13 cellular contexts compared by ENCODE assay signal in the genomic region with DNA sequence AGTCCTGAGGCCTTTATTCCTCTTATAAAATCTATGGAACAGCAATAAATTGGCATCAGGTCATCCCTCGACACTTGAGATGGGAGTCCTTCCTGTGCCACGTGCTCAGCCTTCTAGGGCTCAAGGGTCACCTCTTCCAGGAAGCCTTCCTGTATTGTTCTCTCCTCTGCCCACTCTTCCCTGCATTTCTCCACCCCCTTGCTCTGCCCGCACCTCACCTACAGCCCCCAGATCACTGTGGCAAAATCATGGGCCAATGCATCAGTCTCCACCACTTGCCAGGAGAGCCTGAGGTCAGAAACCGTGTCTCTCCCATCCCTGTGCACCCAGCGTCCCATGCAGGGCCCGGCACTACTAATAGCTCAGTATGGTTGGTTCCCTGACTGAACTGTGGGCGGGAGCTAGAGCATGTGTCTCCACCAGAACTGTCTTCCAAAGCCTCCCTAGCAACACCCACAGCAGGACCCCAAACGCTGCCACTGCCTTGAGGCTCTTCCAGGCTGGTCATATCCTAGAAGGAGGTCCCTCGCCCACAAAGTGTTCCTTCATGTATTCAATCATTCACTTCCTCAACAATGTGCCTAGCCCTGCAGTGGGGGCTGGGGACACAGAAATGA. TPM values are rescaled to one million over a fixed set of nuclear protein-coding genes. Genes with fewer than 3 reads are reported as not detected.
DNase-seq lines count a peak whose midpoint lies in the region; ATAC-seq and TF ChIP-seq lines count a peak whose summit lies in the region.
"Had no signal": no experiment of that assay in that cellular context is flagged by ENCODE, and none has a peak within 500 bp of the region (broad histone marks: within the 10 kb centered on the region; RNA-seq: fewer than 3 reads in every experiment).

No MANE protein-coding gene starts in this region.

- peaks cover 2% of the 10 kb centered on the region for H3K27me3 Mint-ChIP-seq in GM23338 (ENCODE audit: insufficient read depth, low read depth, poor library complexity)

- intact Hi-C loops in right cardiac atrium (cut with DNase I) = no loop called here

- no peaks in the 10 kb centered on the region for H3K9me2 ChIP-seq in GM23338 (ENCODE audit: insufficient read depth)

- no peak overlapping the region for H3K4me3 Mint-ChIP-seq in GM23338
- peak overlapping the region; percentile 6 for H3K4me3 Mint-ChIP-seq in stimulated activated effector memory CD8-positive, alpha-beta T cell treated with anti-CD3 and anti-CD28 coated beads, Interleukin-12 subunit alpha, Interleukin-12 subunit beta, amount 100 ng/mL, for 72 hours

- peak overlapping the region; percentile 28; the same call in 1 of the 2 replicates for H2AFZ ChIP-seq in GM23338

- H3K4me1 Mint-ChIP-seq in GM23338 = peaks cover 9% of the 10 kb centered on the region
- peaks cover 20% of the 10 kb centered on the region for H3K4me1 Mint-ChIP-seq in stimulated activated effector memory CD8-positive, alpha-beta T cell treated with anti-CD3 and anti-CD28 coated beads, Interleukin-12 subunit alpha, Interleukin-12 subunit beta, amount 100 ng/mL, for 72 hours

- peak; percentile 73 for ATAC-seq in GM23338
- peak in 1 of 2 donors; percentile 25 for ATAC-seq in right cardiac atrium
- ATAC-seq in stimulated activated effector memory CD8-positive, alpha-beta T cell treated with anti-CD3 and anti-CD28 coated beads, Interleukin-12 subunit alpha, Interleukin-12 subunit beta, amount 100 ng/mL, for 72 hours = no peak
- no peak for ATAC-seq in HG03095 (IDR thresholded peaks at IDR 0.05; ENCODE audit: unreplicated experiment)
- no peak for ATAC-seq in GM18520 (IDR thresholded peaks at IDR 0.05; ENCODE audit: unreplicated experiment)

- H3K79me2 ChIP-seq in GM23338 (replicated peaks; ENCODE audit: insufficient read depth) = no peaks in the 10 kb centered on the region

- H3K27me3 ChIP-seq in GM23338 (ENCODE audit: insufficient read depth) (no peaks in the 10 kb centered on the region; the same call in 1 of the 2 replicates), right cardiac atrium (ENCODE audit: control insufficient read depth, insufficient read depth) (no peaks in the 10 kb centered on the region)

- H3K27ac ChIP-seq in GM23338 (ENCODE audit: low read depth) (no peak overlapping the region), right cardiac atrium (ENCODE audit: low read length) (peak overlapping the region; percentile 18)
- H3K27ac ChIP-seq: neutrophil had no signal

- H3K4me2 ChIP-seq in GM23338 = no peak overlapping the region

- H4K20me1 ChIP-seq in GM23338 (replicated peaks; ENCODE audit: insufficient read depth) = no peaks in the 10 kb centered on the region

- no peak overlapping the region for H3K27ac Mint-ChIP-seq in GM23338
- peak overlapping the region; percentile 66 for H3K27ac Mint-ChIP-seq in stimulated activated effector memory CD8-positive, alpha-beta T cell treated with anti-CD3 and anti-CD28 coated beads, Interleukin-12 subunit alpha, Interleukin-12 subunit beta, amount 100 ng/mL, for 72 hours

- WGBS in right cardiac atrium = 83% methylated on average over 9 of the region's 9 CpGs

- H3K4me1 ChIP-seq in GM23338 (ENCODE audit: insufficient read depth) = no peaks in the 10 kb centered on the region
- peaks cover 3% of the 10 kb centered on the region for H3K4me1 ChIP-seq in right cardiac atrium (ENCODE audit: control insufficient read depth, insufficient read depth, low read length)

- H3K4me3 ChIP-seq in GM23338 (no peak overlapping the region), right cardiac atrium (ENCODE audit: low read length) (no peak overlapping the region)

- no peak for TF ChIP-seq CTCF in GM23338 (conservative IDR thresholded peaks at IDR 0.05; ENCODE audit: low read depth in 2 of 2)

- H3K9me3 ChIP-seq in right cardiac atrium (ENCODE audit: control insufficient read depth, low read length) = no peaks in the 10 kb centered on the region
- H3K9me3 ChIP-seq: neutrophil had no signal

- no peaks in the 10 kb centered on the region for H3F3A ChIP-seq in GM23338 (replicated peaks; ENCODE audit: low read depth)

- no peaks in the 10 kb centered on the region for H3K36me3 ChIP-seq in GM23338 (ENCODE audit: insufficient read depth)
- H3K36me3 ChIP-seq: neutrophil had no signal

- DNase-seq in GM23338 (ENCODE audit: low spot score) (peak; percentile 21), T1000 (lab: John Stamatoyannopoulos, UW) (peak; percentile 41), right cardiac atrium (no peak), NCI-H2107 treated with DMSO at 0.1 percent for 48 hours (lab: John Stamatoyannopoulos, UW; ENCODE audit: unreplicated experiment) (no peak)
- DNase-seq in stimulated activated effector memory CD8-positive, alpha-beta T cell treated with anti-CD3 and anti-CD28 coated beads, Interleukin-12 subunit alpha, Interleukin-12 subunit beta, amount 100 ng/mL, for 72 hours (ENCODE audit: low spot score in 2 of 2) = no peak
- DNase-seq: activated CD4-positive, alpha-beta T cell treated with anti-CD3 and anti-CD28 coated beads for 48 hours; caudate nucleus; NCI-H748 treated with DMSO at 0.1 percent for 48 hours; stimulated activated CD4-positive, alpha-beta T cell treated with anti-CD3 and anti-CD28 coated beads, Interleukin-2, amount 100 ng/mL, for 24 hours; stimulated activated naive CD4-positive, alpha-beta T cell had no signal

- H3K36me3 Mint-ChIP-seq in GM23338 (ENCODE audit: low read depth) = no peaks in the 10 kb centered on the region
- H3K36me3 Mint-ChIP-seq in stimulated activated effector memory CD8-positive, alpha-beta T cell treated with anti-CD3 and anti-CD28 coated beads, Interleukin-12 subunit alpha, Interleukin-12 subunit beta, amount 100 ng/mL, for 72 hours = no peaks in the 10 kb centered on the region

- no peaks in the 10 kb centered on the region for H3K9me3 Mint-ChIP-seq in GM23338
- H3K9me3 Mint-ChIP-seq in stimulated activated effector memory CD8-positive, alpha-beta T cell treated with anti-CD3 and anti-CD28 coated beads, Interleukin-12 subunit alpha, Interleukin-12 subunit beta, amount 100 ng/mL, for 72 hours = peaks cover 6% of the 10 kb centered on the region

TF ChIP-seq in GM23338, 12 proteins besides CTCF, POLR2A, EP300 and RAD21 (continues in another document):
- TF ChIP-seq ZNF114 (CRISPR knock-in tag; IDR thresholded peaks at IDR 0.05) (no peak), ZNF331 (CRISPR knock-in tag; IDR thresholded peaks at IDR 0.05; ENCODE audit: low read depth) (no peak), NANOG (IDR thresholded peaks at IDR 0.05; ENCODE audit: borderline replicate concordance) (no peak), STAT1 (IDR thresholded peaks at IDR 0.05; ENCODE audit: unreplicated experiment) (no peak), EZH2 (IDR thresholded peaks at IDR 0.05; ENCODE audit: low read depth, unreplicated experiment) (no peak), POLR2AphosphoS5 (IDR thresholded peaks at IDR 0.05; ENCODE audit: low read depth) (no peak), JUNB (IDR thresholded peaks at IDR 0.05; ENCODE audit: unreplicated experiment) (no peak), CREB1 (CRISPR knock-in tag; IDR thresholded peaks at IDR 0.05; ENCODE audit: low read depth) (no peak), EZH2phosphoT487 (IDR thresholded peaks at IDR 0.05; ENCODE audit: unreplicated experiment) (no peak)
- TF ChIP-seq, protein P1, sequence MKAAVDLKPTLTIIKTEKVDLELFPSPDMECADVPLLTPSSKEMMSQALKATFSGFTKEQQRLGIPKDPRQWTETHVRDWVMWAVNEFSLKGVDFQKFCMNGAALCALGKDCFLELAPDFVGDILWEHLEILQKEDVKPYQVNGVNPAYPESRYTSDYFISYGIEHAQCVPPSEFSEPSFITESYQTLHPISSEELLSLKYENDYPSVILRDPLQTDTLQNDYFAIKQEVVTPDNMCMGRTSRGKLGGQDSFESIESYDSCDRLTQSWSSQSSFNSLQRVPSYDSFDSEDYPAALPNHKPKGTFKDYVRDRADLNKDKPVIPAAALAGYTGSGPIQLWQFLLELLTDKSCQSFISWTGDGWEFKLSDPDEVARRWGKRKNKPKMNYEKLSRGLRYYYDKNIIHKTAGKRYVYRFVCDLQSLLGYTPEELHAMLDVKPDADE (IDR thresholded peaks at IDR 0.05) = no peak
- TF ChIP-seq, protein P2, sequence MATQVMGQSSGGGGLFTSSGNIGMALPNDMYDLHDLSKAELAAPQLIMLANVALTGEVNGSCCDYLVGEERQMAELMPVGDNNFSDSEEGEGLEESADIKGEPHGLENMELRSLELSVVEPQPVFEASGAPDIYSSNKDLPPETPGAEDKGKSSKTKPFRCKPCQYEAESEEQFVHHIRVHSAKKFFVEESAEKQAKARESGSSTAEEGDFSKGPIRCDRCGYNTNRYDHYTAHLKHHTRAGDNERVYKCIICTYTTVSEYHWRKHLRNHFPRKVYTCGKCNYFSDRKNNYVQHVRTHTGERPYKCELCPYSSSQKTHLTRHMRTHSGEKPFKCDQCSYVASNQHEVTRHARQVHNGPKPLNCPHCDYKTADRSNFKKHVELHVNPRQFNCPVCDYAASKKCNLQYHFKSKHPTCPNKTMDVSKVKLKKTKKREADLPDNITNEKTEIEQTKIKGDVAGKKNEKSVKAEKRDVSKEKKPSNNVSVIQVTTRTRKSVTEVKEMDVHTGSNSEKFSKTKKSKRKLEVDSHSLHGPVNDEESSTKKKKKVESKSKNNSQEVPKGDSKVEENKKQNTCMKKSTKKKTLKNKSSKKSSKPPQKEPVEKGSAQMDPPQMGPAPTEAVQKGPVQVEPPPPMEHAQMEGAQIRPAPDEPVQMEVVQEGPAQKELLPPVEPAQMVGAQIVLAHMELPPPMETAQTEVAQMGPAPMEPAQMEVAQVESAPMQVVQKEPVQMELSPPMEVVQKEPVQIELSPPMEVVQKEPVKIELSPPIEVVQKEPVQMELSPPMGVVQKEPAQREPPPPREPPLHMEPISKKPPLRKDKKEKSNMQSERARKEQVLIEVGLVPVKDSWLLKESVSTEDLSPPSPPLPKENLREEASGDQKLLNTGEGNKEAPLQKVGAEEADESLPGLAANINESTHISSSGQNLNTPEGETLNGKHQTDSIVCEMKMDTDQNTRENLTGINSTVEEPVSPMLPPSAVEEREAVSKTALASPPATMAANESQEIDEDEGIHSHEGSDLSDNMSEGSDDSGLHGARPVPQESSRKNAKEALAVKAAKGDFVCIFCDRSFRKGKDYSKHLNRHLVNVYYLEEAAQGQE (IDR thresholded peaks at IDR 0.05; ENCODE audit: unreplicated experiment) = no peak

RNA-seq across cellular contexts. Expression of a gene that starts 13.5 kb away (rescaled TPM):
- total RNA-seq in GM23338 (2014; rRNA removed; shearing (Covaris generic)) = 12.8 and 17.2 TPM in 2 replicates
- polyA plus RNA-seq in GM23338 (2016; fragmentation: Nextera tagmentation; extraction: Ambion mirVana) = 8.7 and 9.7 TPM in 2 replicates
- 100 to 1,000 TPM in 2 of 4 donors, 10 to 100 TPM in 2; 81.3 to 247 (median 105) TPM for total RNA-seq in right cardiac atrium
- polyA plus RNA-seq in right cardiac atrium = 78.7 TPM

Comparison
In these comparisons a context has a peak if more than half of its experiments do, and no peak if none do; other contexts are left out.
1. DNase-seq: peak in GM23338 (single experiment) and T1000 (single experiment); none in right cardiac atrium (0 of 3), stimulated activated effector memory CD8-positive, alpha-beta T cell treated with anti-CD3 and anti-CD28 coated beads, Interleukin-12 subunit alpha, Interleukin-12 subunit beta, amount 100 ng/mL, for 72 hours (0 of 2) and NCI-H2107 treated with DMSO at 0.1 percent for 48 hours (single experiment).